Comparison of ENCODE assay signal across 20 cellular contexts in the genomic region with DNA sequence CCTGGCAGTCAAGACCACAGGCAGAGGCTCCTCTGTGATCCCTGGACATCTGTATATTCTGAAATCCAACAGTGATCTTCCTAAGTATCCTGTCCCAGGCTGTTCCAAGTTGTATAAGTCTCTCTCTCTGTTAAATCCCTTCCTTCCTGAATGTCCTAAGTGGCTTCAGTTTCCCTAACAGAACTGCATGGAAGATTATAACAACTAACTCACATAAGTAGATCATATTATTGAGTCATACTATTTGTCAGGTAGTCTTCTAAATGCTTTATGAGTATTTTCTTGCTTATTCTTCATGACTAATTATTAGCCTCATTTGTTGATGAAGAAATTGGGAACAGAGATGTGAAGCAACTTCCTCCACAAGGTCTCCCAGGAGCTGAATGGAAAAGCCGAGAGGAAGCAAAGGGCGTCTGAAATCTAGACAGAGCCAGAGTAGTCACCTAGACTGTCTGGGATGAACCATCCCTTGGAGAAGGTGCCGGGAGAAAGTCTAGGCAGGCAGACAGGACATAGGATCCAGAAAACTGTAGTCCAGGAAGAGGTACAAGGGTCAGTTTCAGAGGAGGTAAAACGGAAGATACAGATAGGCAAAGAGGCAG.
DNase-seq lines count a peak whose midpoint lies in the region; ATAC-seq, FAIRE-seq and TF ChIP-seq lines count a peak whose summit lies in the region.
"Had no signal": no experiment of that assay in that cellular context is flagged by ENCODE, and none has a peak within 500 bp of the region (broad histone marks: within the 10 kb centered on the region; RNA-seq: fewer than 3 reads in every experiment).

No MANE protein-coding gene starts in this region.

- H3K4me1 ChIP-seq in GM23248 (ENCODE audit: insufficient read depth), result peaks cover 16% of the 10 kb centered on the region
- no peaks in the 10 kb centered on the region for H3K4me1 ChIP-seq in gastroesophageal sphincter
- H3K4me1 ChIP-seq: BLaER1, Caco-2, parathyroid adenoma, tibial nerve had no signal

- H3K79me2 ChIP-seq in GM23248 (ENCODE audit: insufficient read depth), result no peaks in the 10 kb centered on the region
- H3K79me2 ChIP-seq: parathyroid adenoma had no signal

- no peaks in the 10 kb centered on the region for H3K9me2 ChIP-seq in GM23248 (ENCODE audit: insufficient read depth)

- no peaks in the 10 kb centered on the region for H3K27me3 ChIP-seq in GM23248 (replicated peaks; ENCODE audit: insufficient read depth)
- no peaks in the 10 kb centered on the region for H3K27me3 ChIP-seq in gastroesophageal sphincter
- H3K27me3 ChIP-seq: BLaER1, tibial nerve had no signal

- H3K4me3 ChIP-seq in GM23248 (no peak overlapping the region), gastroesophageal sphincter (no peak overlapping the region)
- H3K4me3 ChIP-seq: BLaER1, tibial nerve had no signal

- no peak overlapping the region for H3K4me2 ChIP-seq in GM23248 (ENCODE audit: unreplicated experiment)
- H3K4me2 ChIP-seq: BLaER1 had no signal

- no peak for FAIRE-seq in urothelium cell line (lab: Jason Lieb, UNC)

- no peaks in the 10 kb centered on the region for H4K20me1 ChIP-seq in GM23248 (ENCODE audit: insufficient read depth)
- H4K20me1 ChIP-seq: BLaER1 had no signal

- peaks cover 18% of the 10 kb centered on the region for H3F3A ChIP-seq in GM23248 (ENCODE audit: insufficient read depth)

- H3K27ac ChIP-seq in GM23248 (peak overlapping the region; percentile 39; the same call in 1 of the 2 replicates), gastroesophageal sphincter (no peak overlapping the region)
- H3K27ac ChIP-seq: BLaER1, HL-60, parathyroid adenoma, tibial nerve had no signal

- no peak for TF ChIP-seq POLR2A in gastroesophageal sphincter (IDR thresholded peaks at IDR 0.05)

- H3K9ac ChIP-seq in GM23248, result no peak overlapping the region
- H3K9ac ChIP-seq: BLaER1, parathyroid adenoma had no signal

- H3K9me3 ChIP-seq in GM23248 (ENCODE audit: low read depth) (no peaks in the 10 kb centered on the region), gastroesophageal sphincter (no peaks in the 10 kb centered on the region)
- H3K9me3 ChIP-seq: BLaER1, Caco-2, tibial nerve had no signal

- no peak for TF ChIP-seq CTCF in gastroesophageal sphincter (IDR thresholded peaks at IDR 0.05)

- DNase-seq in GM23248 (peak; percentile 74), urothelium cell line (ENCODE audit: low spot score) (peak; percentile 25), KG1 (lab: John Stamatoyannopoulos, UW) (no peak)
- DNase-seq: activated CD4-positive, alpha-beta T cell treated with anti-CD3 and anti-CD28 coated beads, Interleukin-2, amount 10 ng/mL, durations not matched to agents 24 days and 14 days; activated effector memory CD4-positive, alpha-beta T cell treated with Interleukin-2 at 50 U/mL for 16 hours; Caco-2; dermis blood vessel endothelial cell; foreskin melanocyte; NCI-H1694; stimulated activated CD4-positive, alpha-beta T cell treated with anti-CD3 and anti-CD28 coated beads, Interleukin-2, amount 100 ng/mL, for 24 hours; stimulated activated naive CD4-positive, alpha-beta T cell treated with Interleukin-2 at 50 U/mL for 16 hours had no signal

- in situ Hi-C loops in GM23248 (cut with MboI), result no loop called here

- WGBS in GM23248 (ENCODE audit: low coverage in 1 of 2, low lambda C conversion rate in 2 of 2, missing lambda C conversion rate in 2 of 2), 2 experiments, result 31 to 33% methylated on average over 4 of the region's 4 CpGs
- 57 to 74% methylated on average over 3 of the region's 4 CpGs for WGBS in gastroesophageal sphincter (ENCODE audit: low coverage in 1 of 2), 2 donors

- ATAC-seq in SK-N-SH treated with all-trans-retinoic acid at 6 μM for 48 hours (peak; percentile 59), gastroesophageal sphincter (peak; percentile 66), GM21786 (IDR thresholded peaks at IDR 0.05; ENCODE audit: unreplicated experiment) (no peak), HG03378 (IDR thresholded peaks at IDR 0.05; ENCODE audit: unreplicated experiment) (no peak)
- ATAC-seq: natural killer cell treated with Interleukin-12 subunit alpha and Interleukin-12 subunit beta and Interleukin-15 and Interleukin-18, amount 100 ng/mL, for 72 hours had no signal

- H3K36me3 ChIP-seq in GM23248 (ENCODE audit: low read depth) (no peaks in the 10 kb centered on the region), gastroesophageal sphincter (no peaks in the 10 kb centered on the region)
- H3K36me3 ChIP-seq: BLaER1, tibial nerve had no signal

- no peak for TF ChIP-seq EP300 in gastroesophageal sphincter (IDR thresholded peaks at IDR 0.05)

- H2AFZ ChIP-seq in GM23248, result no peak overlapping the region
- H2AFZ ChIP-seq: parathyroid adenoma had no signal

TF ChIP-seq in SK-N-SH treated with all-trans-retinoic acid at 6 μM for 48 hours, 23 proteins besides CTCF, POLR2A, EP300 and RAD21:
- no peak for TF ChIP-seq ZFP3 (CRISPR knock-in tag; IDR thresholded peaks at IDR 0.05)
- no peak for TF ChIP-seq TCF4 (CRISPR knock-in tag; IDR thresholded peaks at IDR 0.05; ENCODE audit: borderline replicate concordance)
- no peak for TF ChIP-seq OSR1 (CRISPR knock-in tag; IDR thresholded peaks at IDR 0.05)
- TF ChIP-seq ZC3H10 (CRISPR knock-in tag; IDR thresholded peaks at IDR 0.05), result no peak
- no peak for TF ChIP-seq ZNF70 (CRISPR knock-in tag; IDR thresholded peaks at IDR 0.05)
- no peak for TF ChIP-seq SNAI2 (CRISPR knock-in tag; IDR thresholded peaks at IDR 0.05)
- TF ChIP-seq, protein P1, sequence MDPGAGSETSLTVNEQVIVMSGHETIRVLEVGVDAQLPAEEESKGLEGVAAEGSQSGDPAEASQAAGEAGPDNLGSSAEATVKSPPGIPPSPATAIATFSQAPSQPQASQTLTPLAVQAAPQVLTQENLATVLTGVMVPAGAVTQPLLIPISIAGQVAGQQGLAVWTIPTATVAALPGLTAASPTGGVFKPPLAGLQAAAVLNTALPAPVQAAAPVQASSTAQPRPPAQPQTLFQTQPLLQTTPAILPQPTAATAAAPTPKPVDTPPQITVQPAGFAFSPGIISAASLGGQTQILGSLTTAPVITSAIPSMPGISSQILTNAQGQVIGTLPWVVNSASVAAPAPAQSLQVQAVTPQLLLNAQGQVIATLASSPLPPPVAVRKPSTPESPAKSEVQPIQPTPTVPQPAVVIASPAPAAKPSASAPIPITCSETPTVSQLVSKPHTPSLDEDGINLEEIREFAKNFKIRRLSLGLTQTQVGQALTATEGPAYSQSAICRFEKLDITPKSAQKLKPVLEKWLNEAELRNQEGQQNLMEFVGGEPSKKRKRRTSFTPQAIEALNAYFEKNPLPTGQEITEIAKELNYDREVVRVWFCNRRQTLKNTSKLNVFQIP (CRISPR knock-in tag; IDR thresholded peaks at IDR 0.05; ENCODE audit: borderline replicate concordance, low read depth), result no peak
- TF ChIP-seq ZNF8 (CRISPR knock-in tag; IDR thresholded peaks at IDR 0.05), result no peak
- TF ChIP-seq ESRRG (CRISPR knock-in tag; IDR thresholded peaks at IDR 0.05), result no peak
- TF ChIP-seq, protein P2, sequence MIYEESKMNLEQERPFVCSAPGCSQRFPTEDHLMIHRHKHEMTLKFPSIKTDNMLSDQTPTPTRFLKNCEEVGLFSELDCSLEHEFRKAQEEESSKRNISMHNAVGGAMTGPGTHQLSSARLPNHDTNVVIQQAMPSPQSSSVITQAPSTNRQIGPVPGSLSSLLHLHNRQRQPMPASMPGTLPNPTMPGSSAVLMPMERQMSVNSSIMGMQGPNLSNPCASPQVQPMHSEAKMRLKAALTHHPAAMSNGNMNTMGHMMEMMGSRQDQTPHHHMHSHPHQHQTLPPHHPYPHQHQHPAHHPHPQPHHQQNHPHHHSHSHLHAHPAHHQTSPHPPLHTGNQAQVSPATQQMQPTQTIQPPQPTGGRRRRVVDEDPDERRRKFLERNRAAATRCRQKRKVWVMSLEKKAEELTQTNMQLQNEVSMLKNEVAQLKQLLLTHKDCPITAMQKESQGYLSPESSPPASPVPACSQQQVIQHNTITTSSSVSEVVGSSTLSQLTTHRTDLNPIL (CRISPR knock-in tag; IDR thresholded peaks at IDR 0.05; ENCODE audit: low read depth), result no peak
- TF ChIP-seq TOX (CRISPR knock-in tag; IDR thresholded peaks at IDR 0.05; ENCODE audit: borderline replicate concordance), result no peak
- TF ChIP-seq RARB (CRISPR knock-in tag; IDR thresholded peaks at IDR 0.05), result no peak
- TF ChIP-seq ISL1 (CRISPR knock-in tag; IDR thresholded peaks at IDR 0.05), result no peak
- TF ChIP-seq GLIS3 (CRISPR knock-in tag; IDR thresholded peaks at IDR 0.05), result no peak
- no peak for TF ChIP-seq ZNF565 (CRISPR knock-in tag; conservative IDR thresholded peaks at IDR 0.05; ENCODE audit: low read depth)
- no peak for TF ChIP-seq ZFP30 (CRISPR knock-in tag; IDR thresholded peaks at IDR 0.05)

Comparison
In these comparisons a context has a peak if more than half of its experiments do, and no peak if none do; other contexts are left out.
1. ATAC-seq: peak in SK-N-SH treated with all-trans-retinoic acid at 6 μM for 48 hours (single experiment) and gastroesophageal sphincter (single experiment); none in GM21786 (single experiment) and HG03378 (single experiment).